ENCODE assay signal across 1 cellular context in the genomic region with DNA sequence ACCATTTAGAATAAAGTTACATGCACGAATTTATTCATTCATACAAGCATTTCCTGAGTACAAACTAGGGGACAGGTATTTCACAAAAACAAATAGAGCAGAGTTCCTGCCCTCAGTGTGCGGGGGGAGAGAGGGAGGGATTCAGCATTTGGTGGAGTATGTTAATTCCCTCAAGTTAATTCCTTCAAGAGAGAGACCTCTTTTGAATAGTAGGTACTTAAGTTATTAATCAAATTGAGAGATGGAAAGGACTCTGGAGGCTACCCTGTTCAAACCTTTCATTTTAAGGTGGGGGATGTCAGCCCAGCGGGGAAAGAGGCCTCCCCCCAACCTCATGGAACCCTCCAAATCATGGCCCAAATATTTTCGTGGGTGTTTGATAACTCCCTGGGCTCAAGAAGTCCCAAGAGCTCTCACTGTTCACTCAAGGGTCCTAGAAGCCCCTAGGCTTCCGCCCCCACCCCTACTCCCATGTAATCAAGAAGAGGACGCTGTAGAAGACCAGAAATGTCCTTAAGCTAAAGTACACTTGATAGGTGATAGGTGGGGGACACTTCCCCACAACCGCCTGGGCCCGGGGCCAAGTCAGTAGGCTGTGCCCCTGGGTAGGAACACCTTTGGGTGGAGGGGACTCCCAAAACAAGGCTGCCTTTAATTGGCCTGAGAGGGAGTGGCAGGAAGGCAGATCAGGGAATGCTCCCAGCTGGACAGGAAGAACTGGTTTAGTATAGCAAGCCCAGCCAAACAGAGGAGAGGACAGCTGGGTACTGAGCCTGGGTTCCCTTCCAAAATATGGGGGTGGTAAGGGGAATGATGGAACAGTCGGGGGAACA.
TF ChIP-seq lines count a peak whose summit lies in the region.

No MANE protein-coding gene starts in this region.

TF ChIP-seq in A549, 52 proteins besides CTCF, POLR2A, EP300 and RAD21:
- TF ChIP-seq MYC (IDR thresholded peaks at IDR 0.05; ENCODE audit: borderline replicate concordance, low read length) (no peak), CBX2 (IDR thresholded peaks at IDR 0.05; ENCODE audit: borderline replicate concordance, low read depth) (no peak), CBX8 (IDR thresholded peaks at IDR 0.05) (no peak), E2F6 (IDR thresholded peaks at IDR 0.05; ENCODE audit: borderline replicate concordance, low read depth) (no peak), MAZ (IDR thresholded peaks at IDR 0.05; ENCODE audit: borderline replicate concordance, low read depth, low read length) (no peak), PBX3 (IDR thresholded peaks at IDR 0.05) (no peak), HOXB5 (CRISPR knock-in tag; IDR thresholded peaks at IDR 0.05) (no peak), NPAS2 (CRISPR knock-in tag; IDR thresholded peaks at IDR 0.05; ENCODE audit: borderline replicate concordance) (no peak), FOXS1 (CRISPR knock-in tag; IDR thresholded peaks at IDR 0.05) (no peak), HOXA7 (CRISPR knock-in tag; IDR thresholded peaks at IDR 0.05) (no peak), ZFP36 (IDR thresholded peaks at IDR 0.05; ENCODE audit: borderline replicate concordance, partially characterized antibody) (no peak), RNF2 (IDR thresholded peaks at IDR 0.05; ENCODE audit: borderline replicate concordance, low read depth) (no peak), HMGXB4 (CRISPR knock-in tag; IDR thresholded peaks at IDR 0.05; ENCODE audit: borderline replicate concordance) (no peak)
